In the genomic region with DNA sequence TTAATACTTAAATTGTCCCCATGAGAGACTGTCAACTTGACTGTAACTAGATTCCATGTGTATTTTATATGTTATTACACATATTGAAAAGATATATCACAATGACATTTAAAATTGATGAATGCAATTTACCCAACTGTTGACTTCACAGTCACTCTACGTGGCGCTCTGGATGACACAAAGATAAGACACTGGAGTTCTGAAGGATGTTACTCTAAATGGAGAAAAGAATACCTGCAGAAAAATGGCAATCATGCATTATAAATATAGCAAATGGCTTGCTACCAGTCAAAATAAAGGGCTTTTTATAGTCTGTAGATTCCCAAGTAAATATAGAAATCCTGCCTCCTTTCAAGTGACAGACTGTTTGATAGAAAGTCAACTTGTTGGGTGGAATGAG, we compare ENCODE assay signal across 17 cellular contexts.
A peak's percentile ranks its signal among the peaks of the same experiment; 100 is the strongest.
DNase-seq lines count a peak whose midpoint lies in the region; ATAC-seq and TF ChIP-seq lines count a peak whose summit lies in the region.
"Had no signal": no experiment of that assay in that cellular context is flagged by ENCODE, and none has a peak within 500 bp of the region (broad histone marks: within the 10 kb centered on the region; RNA-seq: fewer than 3 reads in every experiment).

No MANE protein-coding gene starts in this region.

- no peak for ATAC-seq in activated CD4-positive, alpha-beta T cell treated with anti-CD3 and anti-CD28 coated beads for 36 hours
- ATAC-seq in T-helper 17 cell = no peak
- ATAC-seq in stimulated activated naive B cell treated with anti-CD40 and anti-IgM and Interleukin-4, amounts not matched to agents 10 μg/mL and 1 μg/mL and 100 μg/mL, for 72 hours (replicated peaks) = no peak
- ATAC-seq: A549, HepG2 had no signal

- H3K36me3 ChIP-seq in colonic mucosa = no peaks in the 10 kb centered on the region

- H3K4me1 ChIP-seq in colonic mucosa = no peaks in the 10 kb centered on the region
- H3K4me1 ChIP-seq: A549 had no signal

- no peaks in the 10 kb centered on the region for H3K36me3 Mint-ChIP-seq in activated CD4-positive, alpha-beta T cell treated with anti-CD3 and anti-CD28 coated beads for 36 hours (ENCODE audit: low read depth)
- H3K36me3 Mint-ChIP-seq in T-helper 17 cell (ENCODE audit: low read depth) = no peaks in the 10 kb centered on the region
- no peaks in the 10 kb centered on the region for H3K36me3 Mint-ChIP-seq in progenitor cell of endocrine pancreas (ENCODE audit: insufficient read depth)
- H3K36me3 Mint-ChIP-seq in stimulated activated naive B cell treated with anti-CD40 and anti-IgM and Interleukin-4, amounts not matched to agents 10 μg/mL and 1 μg/mL and 100 μg/mL, for 72 hours = peaks cover 0 to 3% of the 10 kb centered on the region in 2 donors

- CTCF ChIA-PET in activated CD4-positive, alpha-beta T cell treated with anti-CD3 and anti-CD28 coated beads for 36 hours (lab: Charles Lee) = no interaction called here

- H3K9me3 Mint-ChIP-seq in activated CD4-positive, alpha-beta T cell treated with anti-CD3 and anti-CD28 coated beads for 36 hours (ENCODE audit: low read depth) = peaks cover 2% of the 10 kb centered on the region
- H3K9me3 Mint-ChIP-seq in progenitor cell of endocrine pancreas (ENCODE audit: low read depth) = peaks cover 3% of the 10 kb centered on the region
- peaks cover 0 to 2% of the 10 kb centered on the region in 2 donors for H3K9me3 Mint-ChIP-seq in stimulated activated naive B cell treated with anti-CD40 and anti-IgM and Interleukin-4, amounts not matched to agents 10 μg/mL and 1 μg/mL and 100 μg/mL, for 72 hours
- H3K9me3 Mint-ChIP-seq: CD4-positive, alpha-beta T cell; H9 had no signal

- no peak overlapping the region for H3K4me3 Mint-ChIP-seq in activated CD4-positive, alpha-beta T cell treated with anti-CD3 and anti-CD28 coated beads for 36 hours
- H3K4me3 Mint-ChIP-seq in T-helper 17 cell (peak overlapping the region; percentile 15), progenitor cell of endocrine pancreas (ENCODE audit: low read depth) (no peak overlapping the region)
- H3K4me3 Mint-ChIP-seq in stimulated activated naive B cell treated with anti-CD40 and anti-IgM and Interleukin-4, amounts not matched to agents 10 μg/mL and 1 μg/mL and 100 μg/mL, for 72 hours = no peak overlapping the region
- H3K4me3 Mint-ChIP-seq: CD4-positive, alpha-beta T cell; H9 had no signal

- TF ChIP-seq CTCF in colonic mucosa (IDR thresholded peaks at IDR 0.05) = no peak
- no peak for TF ChIP-seq CTCF in progenitor cell of endocrine pancreas (IDR thresholded peaks at IDR 0.05; ENCODE audit: unreplicated experiment)

- intact Hi-C loops in activated CD4-positive, alpha-beta T cell treated with anti-CD3 and anti-CD28 coated beads for 36 hours (cut with DNase I, micrococcal nuclease) = no loop called here
- intact Hi-C loops in colonic mucosa (cut with DNase I) = no loop called here

- H3K27me3 Mint-ChIP-seq in activated CD4-positive, alpha-beta T cell treated with anti-CD3 and anti-CD28 coated beads for 36 hours = peaks cover 2% of the 10 kb centered on the region
- H3K27me3 Mint-ChIP-seq in T-helper 17 cell (no peaks in the 10 kb centered on the region), progenitor cell of endocrine pancreas (no peaks in the 10 kb centered on the region)
- H3K27me3 Mint-ChIP-seq in stimulated activated naive B cell treated with anti-CD40 and anti-IgM and Interleukin-4, amounts not matched to agents 10 μg/mL and 1 μg/mL and 100 μg/mL, for 72 hours = no peaks in the 10 kb centered on the region
- H3K27me3 Mint-ChIP-seq: CD4-positive, alpha-beta T cell had no signal

- H3K9ac ChIP-seq in colonic mucosa (ENCODE audit: low read depth in 2 of 2, low read length in 2 of 2) = no peak overlapping the region

- H3K27me3 ChIP-seq in colonic mucosa = no peaks in the 10 kb centered on the region

- H3K27ac ChIP-seq in colonic mucosa = peak overlapping the region; percentile 71
- H3K27ac ChIP-seq: 22Rv1, A549, C4-2B had no signal

- DNase-seq in activated CD4-positive, alpha-beta T cell treated with anti-CD3 and anti-CD28 coated beads for 36 hours = no peak
- DNase-seq in activated CD4-positive, alpha-beta T cell treated with anti-CD3 and anti-CD28 coated beads, Interleukin-2, amount 50 U/mL, for 4 hours = no peak
- DNase-seq in T-helper 17 cell (no peak), colonic mucosa (no peak), progenitor cell of endocrine pancreas (ENCODE audit: low spot score, unreplicated experiment) (no peak), kidney tubule cell (ENCODE audit: low spot score) (no peak)
- no peak for DNase-seq in stimulated activated naive B cell treated with anti-CD40 and anti-IgM and Interleukin-4, amounts not matched to agents 10 μg/mL and 1 μg/mL and 100 μg/mL, for 72 hours
- DNase-seq in stimulated activated CD4-positive, alpha-beta T cell treated with anti-CD3 and anti-CD28 coated beads, Interleukin-15, amount 100 ng/mL, for 24 hours = no peak
- DNase-seq: AML-193; Caco-2; CD4-positive, alpha-beta T cell; GDM1; H9 had no signal

- H3K9me3 ChIP-seq in T-helper 17 cell (ENCODE audit: control insufficient read depth, low read length, poor library complexity, severe bottlenecking) (no peaks in the 10 kb centered on the region), colonic mucosa (no peaks in the 10 kb centered on the region)
- H3K9me3 ChIP-seq: A549, Caco-2 had no signal

- H3K4me3 ChIP-seq in colonic mucosa = no peak overlapping the region
- H3K4me3 ChIP-seq: A549 had no signal

- POLR2A ChIA-PET in activated CD4-positive, alpha-beta T cell treated with anti-CD3 and anti-CD28 coated beads for 36 hours (lab: Charles Lee) = no interaction called here

- peak overlapping the region; percentile 19 for H3K27ac Mint-ChIP-seq in activated CD4-positive, alpha-beta T cell treated with anti-CD3 and anti-CD28 coated beads for 36 hours
- no peak overlapping the region for H3K27ac Mint-ChIP-seq in T-helper 17 cell
- H3K27ac Mint-ChIP-seq in progenitor cell of endocrine pancreas = peak overlapping the region; percentile 62
- H3K27ac Mint-ChIP-seq in stimulated activated naive B cell treated with anti-CD40 and anti-IgM and Interleukin-4, amounts not matched to agents 10 μg/mL and 1 μg/mL and 100 μg/mL, for 72 hours = no peak overlapping the region
- H3K27ac Mint-ChIP-seq: CD4-positive, alpha-beta T cell; H9 had no signal

- H3K4me1 Mint-ChIP-seq in activated CD4-positive, alpha-beta T cell treated with anti-CD3 and anti-CD28 coated beads for 36 hours = peaks cover 25% of the 10 kb centered on the region
- H3K4me1 Mint-ChIP-seq in T-helper 17 cell (peaks cover 7% of the 10 kb centered on the region), progenitor cell of endocrine pancreas (ENCODE audit: low read depth) (no peaks in the 10 kb centered on the region)
- H3K4me1 Mint-ChIP-seq in stimulated activated naive B cell treated with anti-CD40 and anti-IgM and Interleukin-4, amounts not matched to agents 10 μg/mL and 1 μg/mL and 100 μg/mL, for 72 hours = peaks cover 17 to 43% of the 10 kb centered on the region in 2 donors

Comparison
In these comparisons a context has a peak if more than half of its experiments do, and no peak if none do; other contexts are left out.
1. H3K27ac Mint-ChIP-seq: peak in activated CD4-positive, alpha-beta T cell treated with anti-CD3 and anti-CD28 coated beads for 36 hours (single experiment) and progenitor cell of endocrine pancreas (single experiment); none in T-helper 17 cell (single experiment) and stimulated activated naive B cell treated with anti-CD40 and anti-IgM and Interleukin-4, amounts not matched to agents 10 μg/mL and 1 μg/mL and 100 μg/mL, for 72 hours (single experiment).